Comparison of ENCODE assay signal across 10 cellular contexts in genomic region chr21:14523234-14523633, GRCh38. TPM values are rescaled to one million over a fixed set of nuclear protein-coding genes. Genes with fewer than 3 reads are reported as not detected.
DNase-seq lines count a peak whose midpoint lies in the region; ATAC-seq and TF ChIP-seq lines count a peak whose summit lies in the region.
"Had no signal": no experiment of that assay in that cellular context is flagged by ENCODE, and none has a peak within 500 bp of the region (broad histone marks: within the 10 kb centered on the region; RNA-seq: fewer than 3 reads in every experiment).

No MANE protein-coding gene starts in this region.

- H3K27me3 ChIP-seq in left lung: no peaks in the 10 kb centered on the region
- H3K27me3 ChIP-seq in tibial artery: no peaks in the 10 kb centered on the region
- H3K27me3 ChIP-seq: foreskin keratinocyte had no signal

- H3K27ac ChIP-seq in left lung: peak overlapping the region; percentile 40 to 42
- no peak overlapping the region for H3K27ac ChIP-seq in tibial artery
- H3K27ac ChIP-seq: foreskin keratinocyte had no signal

- H3K9me3 Mint-ChIP-seq in T-cell: no peaks in the 10 kb centered on the region
- H3K9me3 Mint-ChIP-seq in osteocyte (ENCODE audit: unreplicated experiment): peaks cover 4% of the 10 kb centered on the region

- H3K27me3 Mint-ChIP-seq in T-cell: no peaks in the 10 kb centered on the region
- no peaks in the 10 kb centered on the region for H3K27me3 Mint-ChIP-seq in osteocyte (ENCODE audit: unreplicated experiment)

- H3K36me3 Mint-ChIP-seq in T-cell (peaks cover 28% of the 10 kb centered on the region), osteocyte (ENCODE audit: unreplicated experiment) (no peaks in the 10 kb centered on the region)

- no peaks in the 10 kb centered on the region for H3K9me3 ChIP-seq in left lung
- no peaks in the 10 kb centered on the region for H3K9me3 ChIP-seq in tibial artery

- H3K4me3 ChIP-seq in left lung (no peak overlapping the region), tibial artery (no peak overlapping the region)

- peaks cover 64 to 65% (median 64%) of the 10 kb centered on the region in 3 donors for H3K4me1 Mint-ChIP-seq in T-cell
- no peaks in the 10 kb centered on the region for H3K4me1 Mint-ChIP-seq in osteocyte (ENCODE audit: unreplicated experiment)

- peak overlapping the region; percentile 50 to 76 for H3K27ac Mint-ChIP-seq in T-cell
- no peak overlapping the region for H3K27ac Mint-ChIP-seq in osteocyte (ENCODE audit: unreplicated experiment)

- POLR2A ChIA-PET in T-cell (lab: Charles Lee): no interaction called here

- H3K4me3 Mint-ChIP-seq in T-cell (peak overlapping the region; percentile 54 to 66 (median 65)), osteocyte (ENCODE audit: unreplicated experiment) (no peak overlapping the region)

- in situ Hi-C loops in G401 (cut with HindIII; ENCODE audit: low sequenced_read_pairs): no loop called here

- H3K4me1 ChIP-seq in left lung (peaks cover 0 to 91% of the 10 kb centered on the region in 2 donors), tibial artery (peaks cover 0 to 2% (median under 1%) of the 10 kb centered on the region in 4 donors)
- H3K4me1 ChIP-seq: foreskin keratinocyte had no signal

- peak; percentile 17 for DNase-seq in GM19240 (ENCODE audit: insufficient read length, low spot score)
- peak in 4 of 34 experiments; percentile 13 to 31 (median 14) for DNase-seq in T-cell
- peak; percentile 49 to 60 for DNase-seq in left lung
- DNase-seq in NCI-H748 treated with DMSO at 0.1 percent for 48 hours (lab: John Stamatoyannopoulos, UW): no peak
- DNase-seq in G401 (ENCODE audit: low spot score): no peak
- no peak for DNase-seq in tibial artery
- DNase-seq in osteocyte (ENCODE audit: extremely low spot score, unreplicated experiment): no peak

- intact Hi-C loops in left lung (cut with DNase I): no loop called here
- intact Hi-C loops in tibial artery (cut with DNase I; ENCODE audit: low total_unique reads): no loop called here

- CTCF ChIA-PET in T-cell (lab: Charles Lee): interaction anchor here (0.6 to 2.2 kb wide), 4 partner anchors 10 to 215 kb away, joined by 3 to 8 read pairs (median 4); no protein-coding TSS in a partner anchor

- H3K36me3 ChIP-seq in left lung (no peaks in the 10 kb centered on the region), tibial artery (no peaks in the 10 kb centered on the region)

- TF ChIP-seq CTCF in left lung (IDR thresholded peaks at IDR 0.05) (no peak), tibial artery (IDR thresholded peaks at IDR 0.05) (no peak), osteocyte (IDR thresholded peaks at IDR 0.05) (no peak)

- ATAC-seq in HG02938 (IDR thresholded peaks at IDR 0.05; ENCODE audit: unreplicated experiment) (peak; percentile 83), T-cell (replicated peaks in 1 of 4) (peak in 3 of 4 experiments; percentile 48 to 58 (median 54)), left lung (peak; percentile 80)
- ATAC-seq: foreskin keratinocyte, Panc1 had no signal

RNA-seq across cellular contexts. Expression of gene SAMSN1, which starts 22.9 kb away (rescaled TPM):
- total RNA-seq in T-cell (10 to 100 TPM; 25.3 to 64.6 (median 45.4) TPM), left lung (10 to 100 TPM in 1 of 2 donors, 1 to 10 TPM in 1; 9.9 to 45.7 TPM), osteocyte (not detected in 2 replicates)
- not detected in 2 replicates for total RNA-seq in G401 (2014; rRNA removed; shearing (Covaris generic))
- total RNA-seq: foreskin keratinocyte had no signal

Comparison
In these comparisons a context has a peak if more than half of its experiments do, and no peak if none do; other contexts are left out.
1. DNase-seq: peak in GM19240 (single experiment) and left lung (2 of 2); none in NCI-H748 treated with DMSO at 0.1 percent for 48 hours (single experiment), G401 (single experiment), tibial artery (0 of 2) and osteocyte (single experiment).
2. H3K27ac ChIP-seq: peak in left lung (2 of 2); none in tibial artery (0 of 2).
3. RNA of gene SAMSN1, which starts 22.9 kb away (total RNA-seq): 9.9 to 45.7 TPM in left lung and 25.3 to 64.6 TPM in T-cell; not detected in G401 and not detected in osteocyte; every median in the first group is over 10 times any median in the second.
4. Peak in every context shown above with its lines, with median percentiles within 50 percentile points of each other: ATAC-seq.